In the genomic region with DNA sequence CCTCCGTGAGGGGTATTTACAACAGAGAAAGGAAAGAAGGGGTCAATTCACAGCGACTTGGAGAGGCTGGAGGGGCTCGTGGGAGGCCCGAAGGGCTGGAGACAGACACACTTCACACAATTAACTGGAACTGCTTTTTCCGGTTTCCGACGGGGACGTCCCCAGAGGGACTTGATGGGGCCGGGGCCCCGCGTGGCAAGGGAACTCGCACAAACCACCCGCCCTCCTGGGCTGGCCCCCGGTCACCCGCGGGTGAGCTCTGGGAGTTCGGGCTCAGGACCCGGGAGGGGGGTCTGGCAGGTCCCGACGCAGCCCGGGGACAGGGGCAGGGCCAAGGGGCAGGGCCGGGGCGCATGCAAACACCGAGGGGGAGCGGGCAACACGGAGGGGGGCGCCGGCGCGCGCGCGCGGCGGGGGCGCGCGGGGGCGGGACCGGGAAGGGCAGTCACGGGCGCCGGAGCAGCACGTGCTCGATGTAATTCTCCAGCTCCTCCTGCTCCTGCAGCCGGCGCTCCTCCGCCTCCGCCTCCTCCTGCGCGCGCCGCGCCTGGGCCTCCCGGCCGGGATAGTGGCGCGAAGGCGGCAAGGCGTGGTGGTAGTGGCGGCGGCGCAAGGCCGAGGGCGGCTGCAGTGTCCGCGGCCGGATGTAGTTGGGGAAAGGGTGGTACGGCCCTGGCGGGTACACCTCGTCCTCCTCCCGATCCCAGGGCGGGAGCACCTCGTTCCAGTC, we compare ENCODE assay signal across 8 cellular contexts. TPM values are rescaled to one million over a fixed set of nuclear protein-coding genes. Genes with fewer than 3 reads are reported as not detected.
DNase-seq lines count a peak whose midpoint lies in the region; ATAC-seq and FAIRE-seq lines count a peak whose summit lies in the region.

No MANE protein-coding gene starts in this region.

- H3K4me1 Mint-ChIP-seq in naive thymus-derived CD4-positive, alpha-beta T cell: peaks cover 21 to 34% (median 27%) of the 10 kb centered on the region in 7 donors

- DNase-seq in D341Med (ENCODE audit: low spot score) (peak; percentile 80), HTR-8/SVneo (ENCODE audit: insufficient read length, low spot score) (no peak), RCC 7860 (ENCODE audit: low spot score) (peak; percentile 56), dermis blood vessel endothelial cell (peak; percentile 63), pons (ENCODE audit: low spot score) (no peak)
- DNase-seq in naive thymus-derived CD4-positive, alpha-beta T cell: no peak

- H3K36me3 ChIP-seq in naive thymus-derived CD4-positive, alpha-beta T cell (ENCODE audit: control insufficient read depth in 2 of 3, insufficient read depth in 3 of 3, low read length in 3 of 3): peaks cover 0 to 15% (median 0%) of the 10 kb centered on the region in 3 experiments

- intact Hi-C loops in naive thymus-derived CD4-positive, alpha-beta T cell (cut with micrococcal nuclease): no loop called here

- FAIRE-seq in HTR-8/SVneo (lab: Jason Lieb, UNC): peak; percentile 33
- no peak for FAIRE-seq in RCC 7860 (lab: Jason Lieb, UNC)

- no peaks in the 10 kb centered on the region for H3K9me3 ChIP-seq in naive thymus-derived CD4-positive, alpha-beta T cell (ENCODE audit: control insufficient read depth in 2 of 3, low read length in 3 of 3)

- peaks cover 13 to 30% of the 10 kb centered on the region in 2 donors for H3K27me3 ChIP-seq in naive thymus-derived CD4-positive, alpha-beta T cell (ENCODE audit: control insufficient read depth in 2 of 2, insufficient read depth in 2 of 2, low read length in 2 of 2)

- H3K4me1 ChIP-seq in naive thymus-derived CD4-positive, alpha-beta T cell (ENCODE audit: control insufficient read depth in 2 of 2, insufficient read depth in 2 of 2, low read length in 2 of 2): peaks cover 21 to 25% of the 10 kb centered on the region in 2 donors

- H3K27ac ChIP-seq in naive thymus-derived CD4-positive, alpha-beta T cell (ENCODE audit: low read depth, low read length): no peak overlapping the region

- peaks cover 0 to 8% (median 0%) of the 10 kb centered on the region in 11 donors for H3K9me3 Mint-ChIP-seq in naive thymus-derived CD4-positive, alpha-beta T cell

- peaks cover 0 to 31% (median 13%) of the 10 kb centered on the region in 5 donors for H3K36me3 Mint-ChIP-seq in naive thymus-derived CD4-positive, alpha-beta T cell

- CTCF ChIA-PET in naive thymus-derived CD4-positive, alpha-beta T cell (lab: Charles Lee): interaction anchor here (1.0 kb wide), 1 partner anchor 18 kb away, joined by 3 read pairs; no protein-coding TSS in a partner anchor

- no peak overlapping the region for H3K4me3 ChIP-seq in naive thymus-derived CD4-positive, alpha-beta T cell (ENCODE audit: low read length)

- POLR2A ChIA-PET in naive thymus-derived CD4-positive, alpha-beta T cell (lab: Charles Lee): no interaction called here

- peak overlapping the region; percentile 61 to 80 (median 76) for H3K4me3 Mint-ChIP-seq in naive thymus-derived CD4-positive, alpha-beta T cell

- H3K27me3 Mint-ChIP-seq in naive thymus-derived CD4-positive, alpha-beta T cell: peaks cover 32 to 46% (median 39%) of the 10 kb centered on the region in 5 donors

- peak overlapping the region in 1 of 9 donors; percentile 68 for H3K27ac Mint-ChIP-seq in naive thymus-derived CD4-positive, alpha-beta T cell

- no peak for ATAC-seq in naive thymus-derived CD4-positive, alpha-beta T cell
- no peak for ATAC-seq in GM21723 (IDR thresholded peaks at IDR 0.05; ENCODE audit: unreplicated experiment)
- no peak for ATAC-seq in GM21515 (IDR thresholded peaks at IDR 0.05; ENCODE audit: unreplicated experiment)

RNA-seq across cellular contexts. Expression of a gene that starts 2.7 kb away (rescaled TPM):
- total RNA-seq in dermis blood vessel endothelial cell: not detected in 2 replicates
- total RNA-seq in naive thymus-derived CD4-positive, alpha-beta T cell: under 1 TPM in 1 of 5 experiments, not detected in 4; 0.19 TPM
- not detected for polyA plus RNA-seq in naive thymus-derived CD4-positive, alpha-beta T cell

RNA-seq across cellular contexts. Expression of a gene that starts 8.4 kb away (rescaled TPM):
- total RNA-seq in dermis blood vessel endothelial cell: 115 and 144 TPM in 2 replicates
- total RNA-seq in naive thymus-derived CD4-positive, alpha-beta T cell: 10 to 100 TPM in 1 of 5 experiments, 1 to 10 TPM in 4; 6.2 to 39.4 (median 8.3) TPM
- polyA plus RNA-seq in naive thymus-derived CD4-positive, alpha-beta T cell: 1 to 10 TPM; 3.3 to 6.9 TPM

RNA-seq across cellular contexts. Expression of a gene that starts 17.4 kb away (rescaled TPM):
- total RNA-seq in dermis blood vessel endothelial cell: not detected in 2 replicates
- not detected for total RNA-seq in naive thymus-derived CD4-positive, alpha-beta T cell
- not detected for polyA plus RNA-seq in naive thymus-derived CD4-positive, alpha-beta T cell

RNA-seq across cellular contexts. Expression of a gene that starts 35.8 kb away (rescaled TPM):
- total RNA-seq in dermis blood vessel endothelial cell: 289 and 399 TPM in 2 replicates
- total RNA-seq in naive thymus-derived CD4-positive, alpha-beta T cell: under 1 TPM in 3 of 5 experiments, not detected in 2; 0.08 to 0.56 (median 0.36) TPM
- not detected for polyA plus RNA-seq in naive thymus-derived CD4-positive, alpha-beta T cell

RNA-seq across cellular contexts. Expression of a gene that starts 38.1 kb away (rescaled TPM):
- not detected in 2 replicates for total RNA-seq in dermis blood vessel endothelial cell
- not detected for total RNA-seq in naive thymus-derived CD4-positive, alpha-beta T cell
- polyA plus RNA-seq in naive thymus-derived CD4-positive, alpha-beta T cell: not detected

Comparison
In these comparisons a context has a peak if more than half of its experiments do, and no peak if none do; other contexts are left out.
1. DNase-seq: peak in D341Med (single experiment), RCC 7860 (single experiment) and dermis blood vessel endothelial cell (single experiment); none in HTR-8/SVneo (single experiment), naive thymus-derived CD4-positive, alpha-beta T cell (0 of 9) and pons (single experiment).